ENCODE assay signal across 16 cellular contexts in genomic region chrX:2406891-2407518, GRCh38.
DNase-seq lines count a peak whose midpoint lies in the region; ATAC-seq, FAIRE-seq and TF ChIP-seq lines count a peak whose summit lies in the region.
"Had no signal": no experiment of that assay in that cellular context is flagged by ENCODE, and none has a peak within 500 bp of the region (broad histone marks: within the 10 kb centered on the region; RNA-seq: fewer than 3 reads in every experiment).

No MANE protein-coding gene starts in this region.

- no peak overlapping the region for H2BK120ac ChIP-seq in IMR-90 (ENCODE audit: low read depth, low read length)
- no peak overlapping the region for H2BK120ac ChIP-seq in mesenchymal stem cell (ENCODE audit: low read depth, low read length)

- no peak overlapping the region for H3K4me3 Mint-ChIP-seq in CD14-positive monocyte
- H3K4me3 Mint-ChIP-seq: B cell; CD8-positive, alpha-beta T cell; GM23338; H9 had no signal

- TSS peak; percentile 5 for BruUV-seq in IMR-90 (replicated peaks; lab: Mats Ljungman, UMichigan)
- TSS peak; percentile 39 for BruUV-seq in K562 (replicated peaks; lab: Mats Ljungman, UMichigan)

- no peak overlapping the region for H2BK20ac ChIP-seq in IMR-90 (ENCODE audit: low read depth, low read length)

- H2AFZ ChIP-seq in IMR-90 (replicated peaks; ENCODE audit: low read length, poor library complexity) (no peak overlapping the region), K562 (ENCODE audit: low read depth, low read length) (no peak overlapping the region), mesenchymal stem cell (ENCODE audit: low read depth, low read length) (no peak overlapping the region)
- H2AFZ ChIP-seq: GM23338 had no signal

- H3K27me3 Mint-ChIP-seq in CD14-positive monocyte (ENCODE audit: low read depth in 3 of 3), result peaks cover 0 to 2% (median 1%) of the 10 kb centered on the region in 3 donors
- H3K27me3 Mint-ChIP-seq: B cell had no signal

- TF ChIP-seq POLR2A in IMR-90 (IDR thresholded peaks at IDR 0.05; ENCODE audit: low read depth, low read length) (no peak), K562 (conservative IDR thresholded peaks at IDR 0.05) (no peak), gastrocnemius medialis (IDR thresholded peaks at IDR 0.05) (no peak)

- POLR2A ChIA-PET in IMR-90 (lab: Charles Lee; ENCODE audit: unreplicated experiment) (no interaction called here), K562 (lab: Yijun Ruan, JAX) (no interaction called here)

- H2BK15ac ChIP-seq in IMR-90 (ENCODE audit: low read depth, low read length) (no peak overlapping the region), mesenchymal stem cell (ENCODE audit: low read depth, poor library complexity, severe bottlenecking) (peak overlapping the region; percentile 7)

- H3K18ac ChIP-seq in IMR-90 (ENCODE audit: low read depth, low read length) (no peak overlapping the region), mesenchymal stem cell (ENCODE audit: low read depth in 1 of 2, low read length in 2 of 2) (no peak overlapping the region)

- no peaks in the 10 kb centered on the region for H3K4me1 Mint-ChIP-seq in CD14-positive monocyte

- dilution Hi-C loops in IMR-90 (cut with HindIII; ENCODE audit: low sequenced_read_pairs, unreplicated experiment), result no loop called here

- H2AK5ac ChIP-seq in IMR-90 (ENCODE audit: low read depth, low read length), result no peak overlapping the region
- H2AK5ac ChIP-seq in mesenchymal stem cell (ENCODE audit: low read length, severe bottlenecking), result no peak overlapping the region

- H4K5ac ChIP-seq in IMR-90 (ENCODE audit: low read depth, low read length), result no peak overlapping the region

- no peak overlapping the region for H2BK5ac ChIP-seq in IMR-90 (ENCODE audit: low read depth, low read length, poor library complexity, severe bottlenecking)
- no peak overlapping the region for H2BK5ac ChIP-seq in mesenchymal stem cell (ENCODE audit: low read depth, low read length, poor library complexity, severe bottlenecking)

- H3K9ac ChIP-seq in IMR-90 (ENCODE audit: low read depth, low read length) (no peak overlapping the region), K562 (ENCODE audit: insufficient read depth in 1 of 2, low read depth in 2 of 2, low read length in 2 of 2) (no peak overlapping the region), mesenchymal stem cell (ENCODE audit: low read length) (no peak overlapping the region)

- no peak overlapping the region for H3K4me3 ChIP-seq in IMR-90 (ENCODE audit: insufficient read depth, low read depth, low read length)
- H3K4me3 ChIP-seq in K562, result no peak overlapping the region
- H3K4me3 ChIP-seq in mesenchymal stem cell (ENCODE audit: insufficient read depth in 1 of 2, low read depth in 1 of 2, low read length in 2 of 2), result no peak overlapping the region
- no peak overlapping the region for H3K4me3 ChIP-seq in gastrocnemius medialis
- H3K4me3 ChIP-seq: GM23338 had no signal

- no peak overlapping the region for H3K23ac ChIP-seq in IMR-90 (ENCODE audit: low read depth, low read length)
- no peak overlapping the region for H3K23ac ChIP-seq in mesenchymal stem cell (ENCODE audit: low read length in 2 of 2)

- intact Hi-C loops in IMR-90 (cut with micrococcal nuclease), result no loop called here
- intact Hi-C loops in K562 (cut with micrococcal nuclease), result no loop called here
- intact Hi-C loops in gastrocnemius medialis (cut with DNase I; ENCODE audit: low total_unique reads), result no loop called here
- intact Hi-C loops in CD14-positive monocyte (cut with micrococcal nuclease), result no loop called here

- no peak overlapping the region for H2AK9ac ChIP-seq in IMR-90 (replicated peaks; ENCODE audit: low read depth, low read length, poor library complexity)

- no peak overlapping the region for H3K27ac Mint-ChIP-seq in CD14-positive monocyte
- H3K27ac Mint-ChIP-seq: B cell; CD8-positive, alpha-beta T cell; GM23338; H9 had no signal

- H3K4me2 ChIP-seq in IMR-90 (ENCODE audit: low read depth, low read length), result no peak overlapping the region
- H3K4me2 ChIP-seq in K562 (ENCODE audit: insufficient read depth, low read length), result no peak overlapping the region
- no peak overlapping the region for H3K4me2 ChIP-seq in mesenchymal stem cell (ENCODE audit: low read length, poor library complexity, severe bottlenecking)
- H3K4me2 ChIP-seq: GM23338 had no signal

- H2BK12ac ChIP-seq in mesenchymal stem cell (ENCODE audit: low read length in 2 of 2), result no peak overlapping the region

- H3K14ac ChIP-seq in IMR-90 (replicated peaks; ENCODE audit: low read depth, low read length) (no peak overlapping the region), mesenchymal stem cell (ENCODE audit: low read length in 2 of 2) (no peak overlapping the region)

- no peak overlapping the region for H3K56ac ChIP-seq in IMR-90 (ENCODE audit: extremely low read depth, insufficient read depth, low read length)

- no peak for DNase-seq in IMR-90
- no peak for DNase-seq in K562 (ENCODE audit: extremely low read depth in 1 of 4, low spot score in 3 of 4)
- no peak for DNase-seq in mesenchymal stem cell
- DNase-seq in gastrocnemius medialis, result no peak
- DNase-seq in activated effector memory CD4-positive, alpha-beta T cell treated with anti-CD3 and anti-CD28 coated beads, Interleukin-2, amount 50 U/mL, for 16 hours, result no peak
- DNase-seq in CD14-positive monocyte (ENCODE audit: low spot score), result no peak
- DNase-seq in GM10266 (ENCODE audit: extremely low spot score), result no peak
- DNase-seq: CD8-positive, alpha-beta T cell; COR-L47; DND-41; GDM1; H9 had no signal

- ATAC-seq in IMR-90 (ENCODE audit: low read depth) (no peak), K562 (no peak), gastrocnemius medialis (no peak)
- ATAC-seq: CD8-positive, alpha-beta T cell; GM23338 had no signal

- no peak overlapping the region for H4K91ac ChIP-seq in IMR-90 (ENCODE audit: insufficient read depth, low read depth, low read length)
- H4K91ac ChIP-seq in mesenchymal stem cell (ENCODE audit: low read length), result no peak overlapping the region

- H3K9me3 Mint-ChIP-seq in CD14-positive monocyte, result peaks cover 4 to 16% (median 9%) of the 10 kb centered on the region in 7 donors

- no peak overlapping the region for H4K8ac ChIP-seq in IMR-90 (ENCODE audit: low read depth in 2 of 2, low read length in 2 of 2)
- H4K8ac ChIP-seq in mesenchymal stem cell (ENCODE audit: low read length), result no peak overlapping the region

- peaks cover 46 to 66% of the 10 kb centered on the region in 2 donors for H3K36me3 Mint-ChIP-seq in CD14-positive monocyte

- no peaks in the 10 kb centered on the region for H3K27me3 ChIP-seq in IMR-90 (ENCODE audit: control insufficient read depth, insufficient read depth, low read length)
- H3K27me3 ChIP-seq in K562 (ENCODE audit: control insufficient read depth in 2 of 2, insufficient read depth in 2 of 2, low read length in 2 of 2), result no peaks in the 10 kb centered on the region
- H3K27me3 ChIP-seq in mesenchymal stem cell (ENCODE audit: control insufficient read depth in 1 of 2, insufficient read depth in 1 of 2, low read length in 2 of 2), result no peaks in the 10 kb centered on the region
- no peaks in the 10 kb centered on the region for H3K27me3 ChIP-seq in gastrocnemius medialis

- in situ Hi-C loops in IMR-90 (cut with MboI; ENCODE audit: low sequenced_read_pairs), result no loop called here
- in situ Hi-C loops in K562 (cut with MboI), result no loop called here
- in situ Hi-C loops in gastrocnemius medialis (cut with MboI; ENCODE audit: low sequenced_read_pairs in 4 of 4), result no loop called here

- H3K79me2 ChIP-seq in K562 (ENCODE audit: control insufficient read depth, insufficient read depth, low read length), result no peaks in the 10 kb centered on the region

- H4K20me1 ChIP-seq in IMR-90 (ENCODE audit: insufficient read depth, low read length) (no peaks in the 10 kb centered on the region), K562 (replicated peaks; ENCODE audit: control insufficient read depth, insufficient read depth, low read length) (no peaks in the 10 kb centered on the region)

- H3K4ac ChIP-seq in IMR-90 (ENCODE audit: low read depth, low read length) (no peak overlapping the region), mesenchymal stem cell (ENCODE audit: low read depth in 1 of 2, low read length in 2 of 2) (no peak overlapping the region)

- TF ChIP-seq RAD21 in IMR-90 (IDR thresholded peaks at IDR 0.05; ENCODE audit: low read length), result no peak
- no peak for TF ChIP-seq RAD21 in K562 (CRISPR knock-in tag; conservative IDR thresholded peaks at IDR 0.05 in 1 of 2, IDR thresholded peaks at IDR 0.05 in 1 of 2)

- H3K4me1 ChIP-seq in IMR-90 (ENCODE audit: control insufficient read depth, insufficient read depth, low read length), result no peaks in the 10 kb centered on the region; the same call in 1 of the 2 replicates
- H3K4me1 ChIP-seq in K562 (replicated peaks in 1 of 2; ENCODE audit: control insufficient read depth in 2 of 2, insufficient read depth in 2 of 2, low read length in 2 of 2), result no peaks in the 10 kb centered on the region
- H3K4me1 ChIP-seq in mesenchymal stem cell (ENCODE audit: control insufficient read depth, insufficient read depth, low read depth, low read length), result peaks cover 8% of the 10 kb centered on the region
- H3K4me1 ChIP-seq in gastrocnemius medialis, result peaks cover 0 to 20% of the 10 kb centered on the region in 2 donors

- H3K79me1 ChIP-seq in IMR-90 (ENCODE audit: low read depth in 1 of 2, low read length in 2 of 2) (peaks cover 0 to 8% of the 10 kb centered on the region in 2 experiments; a peak in 2 of 4 replicates), mesenchymal stem cell (replicated peaks; ENCODE audit: low read length, poor library complexity, severe bottlenecking) (peaks cover 33% of the 10 kb centered on the region)

- no peak for TF ChIP-seq CTCF in IMR-90 (conservative IDR thresholded peaks at IDR 0.05; ENCODE audit: low read depth, low read length)
- no peak for TF ChIP-seq CTCF in K562 (IDR thresholded peaks at IDR 0.05 in 2 of 3, conservative IDR thresholded peaks at IDR 0.05 in 1 of 3; ENCODE audit: insufficient read depth in 2 of 3, low read depth in 1 of 3, low read length in 3 of 3)
- TF ChIP-seq CTCF in gastrocnemius medialis (IDR thresholded peaks at IDR 0.05 in 4 of 5, conservative IDR thresholded peaks at IDR 0.05 in 1 of 5), result no peak
- no peak for TF ChIP-seq CTCF in CD14-positive monocyte (IDR thresholded peaks at IDR 0.05)
- TF ChIP-seq CTCF in GM10266 (IDR thresholded peaks at IDR 0.05; ENCODE audit: control insufficient read depth, insufficient read depth, low read depth, missing control alignments), result no peak

- H3K9me1 ChIP-seq in IMR-90 (ENCODE audit: insufficient read depth, low read length), result 0 out of 2 replicates have a peak, but pooled peaks cover 6% of the 10 kb centered on the region
- no peaks in the 10 kb centered on the region for H3K9me1 ChIP-seq in K562 (ENCODE audit: control insufficient read depth, insufficient read depth, low read length)

- no CpG with 5 or more reads among the region's 14 CpGs for WGBS in IMR-90 (ENCODE audit: extremely low coverage in 2 of 2, insufficient read length in 1 of 2), 2 experiments
- WGBS in K562 (ENCODE audit: insufficient coverage, low coverage, missing lambda C conversion rate), result 73% methylated on average over 11 of the region's 14 CpGs
- whole genome bisulfite sequencing in mesenchymal stem cell, result 97% methylated on average over 14 of the region's 14 CpGs

- peaks cover 3% of the 10 kb centered on the region for H3K9me3 ChIP-seq in IMR-90 (ENCODE audit: control insufficient read depth, insufficient read depth, low read length)
- H3K9me3 ChIP-seq in K562 (replicated peaks; ENCODE audit: control insufficient read depth, insufficient read depth, low read depth, low read length), result peaks cover 3% of the 10 kb centered on the region
- H3K9me3 ChIP-seq in mesenchymal stem cell (ENCODE audit: control insufficient read depth, low read length), result peaks cover 4% of the 10 kb centered on the region
- peaks cover 0 to 2% (median 0%) of the 10 kb centered on the region in 3 donors for H3K9me3 ChIP-seq in gastrocnemius medialis

- CTCF ChIA-PET in IMR-90 (lab: Yijun Ruan, JAX) (no interaction called here), K562 (lab: Yijun Ruan, JAX; ENCODE audit: low intra/inter-chr PET ratio) (no interaction called here)

- no peak for FAIRE-seq in K562 (lab: Jason Lieb, UNC)
- FAIRE-seq: A204.1 had no signal

- peaks cover 26% of the 10 kb centered on the region for H3K36me3 ChIP-seq in IMR-90 (ENCODE audit: control insufficient read depth, insufficient read depth, low read length)
- H3K36me3 ChIP-seq in K562 (ENCODE audit: control insufficient read depth, insufficient read depth, low read length), result peaks cover 4% of the 10 kb centered on the region; the same call in 1 of the 3 replicates
- H3K36me3 ChIP-seq in mesenchymal stem cell (ENCODE audit: control insufficient read depth in 1 of 2, insufficient read depth in 2 of 2, low read depth in 1 of 2, low read length in 2 of 2), result peaks cover 27 to 37% of the 10 kb centered on the region in 2 experiments
- no peaks in the 10 kb centered on the region for H3K36me3 ChIP-seq in gastrocnemius medialis

- no peak for TF ChIP-seq EP300 in K562 (IDR thresholded peaks at IDR 0.05; ENCODE audit: low read length)

- no peak overlapping the region for H3K27ac ChIP-seq in IMR-90 (ENCODE audit: insufficient read depth, low read length)
- no peak overlapping the region for H3K27ac ChIP-seq in K562 (ENCODE audit: extremely low read depth, low read depth, low read length)
- no peak overlapping the region for H3K27ac ChIP-seq in mesenchymal stem cell (ENCODE audit: low read length, poor library complexity, severe bottlenecking)
- peak overlapping the region; percentile 52 to 88 (median 62) for H3K27ac ChIP-seq in gastrocnemius medialis
- H3K27ac ChIP-seq: C4-2B had no signal

Comparison
In these comparisons a context has a peak if more than half of its experiments do, and no peak if none do; other contexts are left out.
1. H3K27ac ChIP-seq: peak in gastrocnemius medialis (4 of 4); none in IMR-90 (single experiment), K562 (single experiment) and mesenchymal stem cell (single experiment).